In genomic region chr7:73699370-73700069, GRCh38 we compare ENCODE assay signal across 1 cellular context.
TF ChIP-seq lines count a peak whose summit lies in the region.

No MANE protein-coding gene starts in this region.

TF ChIP-seq in H1, 55 proteins besides CTCF, POLR2A, EP300 and RAD21:
- TF ChIP-seq SP4 (IDR thresholded peaks at IDR 0.05; ENCODE audit: low read length) (no peak), POLR2AphosphoS5 (IDR thresholded peaks at IDR 0.05; ENCODE audit: low read depth, low read length) (peak; percentile 9; the same call in 1 of the 2 replicates), EZH2 (IDR thresholded peaks at IDR 0.05; ENCODE audit: low read depth, low read length, severe bottlenecking) (no peak)
TF ChIP-seq in H1: peak in this region for 1.
